In the genomic region with DNA sequence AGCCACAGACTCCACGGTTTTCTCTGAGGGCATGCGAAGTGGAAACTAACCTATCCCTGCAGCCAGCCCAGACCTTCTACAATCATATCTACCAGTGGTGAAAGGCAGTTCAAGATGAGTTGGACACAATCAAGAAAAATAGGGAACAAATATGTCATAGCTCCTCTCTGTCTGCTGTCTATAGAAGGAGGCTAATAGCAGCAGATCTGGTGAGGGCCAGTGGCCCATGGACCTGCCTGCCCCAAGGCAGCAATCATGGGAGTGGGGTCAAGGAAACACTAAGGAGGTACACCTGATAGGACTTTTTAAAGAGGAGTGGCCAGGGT, we compare ENCODE assay signal across 10 cellular contexts.
DNase-seq lines count a peak whose midpoint lies in the region; ATAC-seq and TF ChIP-seq lines count a peak whose summit lies in the region.
"Had no signal": no experiment of that assay in that cellular context is flagged by ENCODE, and none has a peak within 500 bp of the region (broad histone marks: within the 10 kb centered on the region; RNA-seq: fewer than 3 reads in every experiment).

No MANE protein-coding gene starts in this region.

- H3K36me3 ChIP-seq in lung (ENCODE audit: control insufficient read depth in 2 of 2, insufficient read depth in 2 of 2, low read length in 2 of 2) (peaks cover 0 to 5% of the 10 kb centered on the region in 2 donors), testis (ENCODE audit: low read depth, missing control alignments) (no peaks in the 10 kb centered on the region)

- TF ChIP-seq CTCF in lung (IDR thresholded peaks at IDR 0.05; ENCODE audit: control extremely low read depth, extremely low read depth) (no peak), testis (IDR thresholded peaks at IDR 0.05) (no peak)

- no peak for TF ChIP-seq POLR2A in testis (IDR thresholded peaks at IDR 0.05)

- peak overlapping the region; percentile 78 for H3K4me3 Mint-ChIP-seq in activated CD8-positive, alpha-beta memory T cell treated with anti-CD3 and anti-CD28 coated beads, Interleukin-2, amount 10 ng/mL, durations not matched to agents 7 days and 5 days
- H3K4me3 Mint-ChIP-seq in activated naive CD8-positive, alpha-beta T cell treated with anti-CD3 and anti-CD28 coated beads, Interleukin-2, amount 10 ng/mL, durations not matched to agents 7 days and 5 days, result peak overlapping the region; percentile 90

- H3K27me3 Mint-ChIP-seq in activated CD8-positive, alpha-beta memory T cell treated with anti-CD3 and anti-CD28 coated beads, Interleukin-2, amount 10 ng/mL, durations not matched to agents 7 days and 5 days, result no peaks in the 10 kb centered on the region
- H3K27me3 Mint-ChIP-seq in activated naive CD8-positive, alpha-beta T cell treated with anti-CD3 and anti-CD28 coated beads, Interleukin-2, amount 10 ng/mL, durations not matched to agents 7 days and 5 days, result no peaks in the 10 kb centered on the region

- intact Hi-C loops in testis (cut with DNase I; ENCODE audit: low total_unique reads), result loop anchor here (10.0 kb wide), 1 partner anchor 264 kb away; no protein-coding TSS in a partner anchor

- CTCF ChIA-PET in activated CD8-positive, alpha-beta memory T cell treated with anti-CD3 and anti-CD28 coated beads, Interleukin-2, amount 10 ng/mL, durations not matched to agents 7 days and 5 days (lab: Charles Lee), result interaction anchor here (0.6 to 3.2 kb wide), 13 partner anchors 10 to 367 kb away, joined by 3 to 23 read pairs (median 4); partner anchors contain the start of gene SNAPC1

- H3K9me3 ChIP-seq in lung (ENCODE audit: control insufficient read depth in 2 of 2, insufficient read depth in 1 of 2, low read length in 1 of 2) (no peaks in the 10 kb centered on the region), testis (no peaks in the 10 kb centered on the region)

- H3K9me3 Mint-ChIP-seq in activated CD8-positive, alpha-beta memory T cell treated with anti-CD3 and anti-CD28 coated beads, Interleukin-2, amount 10 ng/mL, durations not matched to agents 7 days and 5 days (ENCODE audit: low read depth), result no peaks in the 10 kb centered on the region
- no peaks in the 10 kb centered on the region for H3K9me3 Mint-ChIP-seq in activated naive CD8-positive, alpha-beta T cell treated with anti-CD3 and anti-CD28 coated beads, Interleukin-2, amount 10 ng/mL, durations not matched to agents 7 days and 5 days

- peak overlapping the region; percentile 90 to 93 for H3K27ac ChIP-seq in lung (ENCODE audit: low read depth in 1 of 2, low read length in 1 of 2)
- H3K27ac ChIP-seq in testis, result peak overlapping the region; percentile 46 to 79
- H3K27ac ChIP-seq: VCaP had no signal

- H3K4me1 Mint-ChIP-seq in activated CD8-positive, alpha-beta memory T cell treated with anti-CD3 and anti-CD28 coated beads, Interleukin-2, amount 10 ng/mL, durations not matched to agents 7 days and 5 days, result peaks cover 84% of the 10 kb centered on the region
- H3K4me1 Mint-ChIP-seq in activated naive CD8-positive, alpha-beta T cell treated with anti-CD3 and anti-CD28 coated beads, Interleukin-2, amount 10 ng/mL, durations not matched to agents 7 days and 5 days, result peaks cover 77% of the 10 kb centered on the region

- 52 to 70% methylated on average over 2 of the region's 2 CpGs for WGBS in lung, 2 donors
- 42 to 53% methylated on average over 2 of the region's 2 CpGs for WGBS in testis, 2 donors

- POLR2A ChIA-PET in activated naive CD8-positive, alpha-beta T cell treated with anti-CD3 and anti-CD28 coated beads, Interleukin-2, amount 10 ng/mL, durations not matched to agents 7 days and 5 days (lab: Charles Lee), result interaction anchor here (1.1 to 1.3 kb wide), 3 partner anchors 17 to 226 kb away, joined by 3 to 4 read pairs (median 4); partner anchors contain the start of gene HIF1A

- H3K4me3 ChIP-seq in lung (no peak overlapping the region), testis (no peak overlapping the region)

- peaks cover 56% of the 10 kb centered on the region for H3K36me3 Mint-ChIP-seq in activated CD8-positive, alpha-beta memory T cell treated with anti-CD3 and anti-CD28 coated beads, Interleukin-2, amount 10 ng/mL, durations not matched to agents 7 days and 5 days
- peaks cover 29% of the 10 kb centered on the region for H3K36me3 Mint-ChIP-seq in activated naive CD8-positive, alpha-beta T cell treated with anti-CD3 and anti-CD28 coated beads, Interleukin-2, amount 10 ng/mL, durations not matched to agents 7 days and 5 days

- H3K4me1 ChIP-seq in lung (ENCODE audit: control insufficient read depth in 2 of 2, insufficient read depth in 2 of 2, low read length in 2 of 2) (peaks cover 18 to 55% of the 10 kb centered on the region in 2 donors), testis (peaks cover 45% of the 10 kb centered on the region)

- no peak for DNase-seq in activated CD8-positive, alpha-beta memory T cell treated with anti-CD3 and anti-CD28 coated beads, Interleukin-2, amount 10 ng/mL, durations not matched to agents 7 days and 5 days
- DNase-seq in activated CD8-positive, alpha-beta memory T cell treated with anti-CD3 and anti-CD28 coated beads, Interleukin-2, amount 50 U/mL, for 4 hours, result no peak
- no peak for DNase-seq in activated naive CD8-positive, alpha-beta T cell treated with anti-CD3 and anti-CD28 coated beads, Interleukin-2, amount 10 ng/mL, durations not matched to agents 7 days and 5 days
- peak; percentile 5 for DNase-seq in lung (ENCODE audit: low spot score)
- DNase-seq in testis, result no peak
- no peak for DNase-seq in D341Med (ENCODE audit: low spot score)
- DNase-seq: NCI-H2029 treated with DMSO at 0.1 percent for 48 hours had no signal

- no peak for ATAC-seq in activated CD8-positive, alpha-beta memory T cell treated with anti-CD3 and anti-CD28 coated beads, Interleukin-2, amount 10 ng/mL, durations not matched to agents 7 days and 5 days
- no peak for ATAC-seq in activated naive CD8-positive, alpha-beta T cell treated with anti-CD3 and anti-CD28 coated beads, Interleukin-2, amount 10 ng/mL, durations not matched to agents 7 days and 5 days (ENCODE audit: low read depth)
- ATAC-seq in lung (ENCODE audit: insufficient read depth, low FRiP score) (no peak), GM19463 (IDR thresholded peaks at IDR 0.05; ENCODE audit: unreplicated experiment) (no peak), HG03442 (IDR thresholded peaks at IDR 0.05; ENCODE audit: unreplicated experiment) (no peak)

- H3K27me3 ChIP-seq in lung (ENCODE audit: control insufficient read depth, insufficient read depth), result no peaks in the 10 kb centered on the region
- no peaks in the 10 kb centered on the region for H3K27me3 ChIP-seq in testis

- peak overlapping the region; percentile 93 for H3K27ac Mint-ChIP-seq in activated CD8-positive, alpha-beta memory T cell treated with anti-CD3 and anti-CD28 coated beads, Interleukin-2, amount 10 ng/mL, durations not matched to agents 7 days and 5 days
- peak overlapping the region; percentile 91 for H3K27ac Mint-ChIP-seq in activated naive CD8-positive, alpha-beta T cell treated with anti-CD3 and anti-CD28 coated beads, Interleukin-2, amount 10 ng/mL, durations not matched to agents 7 days and 5 days
